31 cellular contexts compared by ENCODE assay signal in the genomic region with DNA sequence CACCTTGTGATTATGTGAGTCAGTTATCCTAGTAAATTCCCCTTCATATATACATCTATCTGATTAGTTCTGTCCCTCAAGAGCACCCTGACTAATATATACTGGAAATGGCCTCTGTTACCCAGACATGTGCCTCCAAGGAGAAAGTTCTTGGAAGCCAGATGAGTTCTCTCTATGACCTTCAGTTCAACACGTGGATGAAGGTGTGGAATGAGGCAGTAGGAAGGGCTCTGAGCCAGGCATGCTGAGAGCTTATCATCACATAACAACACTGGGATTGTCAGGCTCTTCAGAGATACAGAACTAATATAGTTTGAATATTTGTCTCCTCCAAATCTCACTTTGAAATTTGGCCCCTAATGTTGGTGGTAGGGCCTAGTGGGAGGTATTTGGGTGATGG.
"Had no signal": no experiment of that assay in that cellular context is flagged by ENCODE, and none has a peak within 500 bp of the region (broad histone marks: within the 10 kb centered on the region; RNA-seq: fewer than 3 reads in every experiment).

No MANE protein-coding gene starts in this region.

- H3K27me3 ChIP-seq: adrenal gland, ascending aorta, brain microvascular endothelial cell, cardiac muscle cell had no signal

- ATAC-seq: activated naive CD4-positive, alpha-beta T cell treated with anti-CD3 and anti-CD28 coated beads, Interleukin-2, amount 50 U/mL, for 72 hours; activated naive CD8-positive, alpha-beta T cell treated with anti-CD3 and anti-CD28 coated beads, Interleukin-2, amount 50 U/mL, for 24 hours; activated T-cell treated with anti-CD3 and anti-CD28 coated beads, Interleukin-2, amount 50 U/mL, for 4 hours; activated T-cell treated with anti-CD3 and anti-CD28 coated beads, Interleukin-2, amount 50 U/mL, for 72 hours; activated T-helper 17 cell treated with anti-CD3 and anti-CD28 coated beads, Interleukin-2, amount 50 U/mL, for 72 hours had no signal

- H3K4me3 ChIP-seq: adrenal gland, ascending aorta, breast epithelium, cardiac muscle cell had no signal

- H3K9me3 ChIP-seq: adrenal gland, ascending aorta, breast epithelium had no signal

- H3K27ac ChIP-seq: adrenal gland, ascending aorta, brain microvascular endothelial cell, breast epithelium, cardiac muscle cell had no signal

- H3K36me3 ChIP-seq: adrenal gland, ascending aorta, brain microvascular endothelial cell, breast epithelium, cardiac muscle cell had no signal

- H3K4me1 ChIP-seq: adrenal gland, ascending aorta, breast epithelium had no signal

- DNase-seq: activated effector memory CD4-positive, alpha-beta T cell treated with anti-CD3 and anti-CD28 coated beads, Interleukin-2, amount 50 U/mL, for 16 hours; activated effector memory CD4-positive, alpha-beta T cell treated with Interleukin-2 at 50 U/mL for 16 hours; activated gamma-delta T cell; activated gamma-delta T cell treated with Interleukin-2 at 50 U/mL for 16 hours; activated naive CD4-positive, alpha-beta T cell; activated naive CD4-positive, alpha-beta T cell treated with anti-CD3 and anti-CD28 coated beads for 36 hours; activated naive CD4-positive, alpha-beta T cell treated with anti-CD3 and anti-CD28 coated beads, Interleukin-2, amount 10 ng/mL, durations not matched to agents 7 days and 5 days; activated naive CD4-positive, alpha-beta T cell treated with anti-CD3 and anti-CD28 coated beads, Interleukin-2, amount 50 U/mL, for 16 hours; activated naive CD4-positive, alpha-beta T cell treated with Interleukin-2 at 50 U/mL for 16 hours; activated naive CD8-positive, alpha-beta T cell treated with anti-CD3 and anti-CD28 coated beads for 36 hours; activated naive CD8-positive, alpha-beta T cell treated with anti-CD3 and anti-CD28 coated beads, Interleukin-2, amount 10 ng/mL, durations not matched to agents 7 days and 5 days; activated naive CD8-positive, alpha-beta T cell treated with anti-CD3 and anti-CD28 coated beads, Interleukin-2, amount 50 U/mL, for 24 hours; activated T-cell treated with anti-CD3 and anti-CD28 coated beads, Interleukin-2, amount 50 U/mL, for 1 hour; activated T-cell treated with anti-CD3 and anti-CD28 coated beads, Interleukin-2, amount 50 U/mL, for 24 hours; activated T-cell treated with anti-CD3 and anti-CD28 coated beads, Interleukin-2, amount 50 U/mL, for 4 hours; activated T-cell treated with anti-CD3 and anti-CD28 coated beads, Interleukin-2, amount 50 U/mL, for 48 hours; activated T-cell treated with anti-CD3 and anti-CD28 coated beads, Interleukin-2, amount 50 U/mL, for 72 hours; adrenal gland; amniotic stem cell; amygdala; anterior cingulate cortex; aorta; brain microvascular endothelial cell; caudate nucleus; central memory CD4-positive, alpha-beta T cell; cerebellar nuclear complex had no signal
